ENCODE assay signal across 25 cellular contexts in the genomic region with DNA sequence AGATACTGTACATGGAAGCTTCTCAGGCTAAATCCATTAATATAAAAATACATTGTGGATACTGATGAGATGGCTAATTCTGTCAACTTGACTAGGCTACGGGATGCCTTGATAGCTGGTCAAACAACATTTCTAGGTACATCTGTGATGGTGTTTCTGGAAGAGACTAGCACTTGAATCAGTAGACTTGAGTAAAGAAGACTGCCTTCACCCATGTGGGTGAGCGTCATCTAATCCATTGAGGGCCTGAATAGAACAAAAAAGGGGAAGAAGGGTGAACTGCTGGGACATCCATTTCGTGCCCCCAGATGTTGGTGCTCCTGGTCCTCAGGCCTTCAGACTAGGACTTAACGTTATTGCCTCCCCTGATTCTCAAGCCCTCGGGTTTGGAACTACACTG. TPM values are rescaled to one million over a fixed set of nuclear protein-coding genes. Genes with fewer than 3 reads are reported as not detected.
DNase-seq lines count a peak whose midpoint lies in the region; ATAC-seq, FAIRE-seq and TF ChIP-seq lines count a peak whose summit lies in the region.
"Had no signal": no experiment of that assay in that cellular context is flagged by ENCODE, and none has a peak within 500 bp of the region (broad histone marks: within the 10 kb centered on the region; RNA-seq: fewer than 3 reads in every experiment).

No MANE protein-coding gene starts in this region.

- TF ChIP-seq CTCF in HepG2 (CRISPR knock-in tag; IDR thresholded peaks at IDR 0.05) (no peak), right lobe of liver (IDR thresholded peaks at IDR 0.05) (no peak), NB4 (IDR thresholded peaks at IDR 0.05; ENCODE audit: low read depth, low read length) (no peak), astrocyte (IDR thresholded peaks at IDR 0.05; ENCODE audit: insufficient read depth, low read depth, low read length) (no peak), progenitor cell of endocrine pancreas (IDR thresholded peaks at IDR 0.05; ENCODE audit: unreplicated experiment) (no peak)

- H4K20me1 ChIP-seq in HepG2 (ENCODE audit: insufficient read depth, low read length) (peaks cover 13% of the 10 kb centered on the region), astrocyte (ENCODE audit: insufficient read depth, low read length) (peaks cover 13% of the 10 kb centered on the region)

- H3K36me3 ChIP-seq in HepG2 (replicated peaks in 1 of 2; ENCODE audit: control insufficient read depth in 1 of 2, insufficient read depth in 2 of 2, low read length in 2 of 2) (peaks cover 5 to 30% of the 10 kb centered on the region in 2 experiments), right lobe of liver (peaks cover 0 to 28% (median 10%) of the 10 kb centered on the region in 4 donors), astrocyte (ENCODE audit: insufficient read depth, low read length) (peaks cover 16% of the 10 kb centered on the region)

- ATAC-seq in HepG2 (no peak), right lobe of liver (no peak), GM18873 (IDR thresholded peaks at IDR 0.05; ENCODE audit: low FRiP score, unreplicated experiment) (no peak)
- ATAC-seq: activated naive CD8-positive, alpha-beta T cell treated with anti-CD3 and anti-CD28 coated beads, Interleukin-2, amount 50 U/mL, for 24 hours; gastrocnemius medialis; stimulated activated naive CD8-positive, alpha-beta T cell treated with anti-CD3 and anti-CD28 coated beads, Interleukin-15, Interleukin-2, amounts not matched to agents 100 U/mL and 50 U/mL, for 24 hours had no signal

- H3K36me3 Mint-ChIP-seq in astrocyte (ENCODE audit: low read depth, unreplicated experiment): peaks cover 10% of the 10 kb centered on the region
- peaks cover 14% of the 10 kb centered on the region for H3K36me3 Mint-ChIP-seq in progenitor cell of endocrine pancreas (ENCODE audit: insufficient read depth)

- H3K4me1 Mint-ChIP-seq in astrocyte (ENCODE audit: low read depth, unreplicated experiment) (peaks cover 18% of the 10 kb centered on the region), progenitor cell of endocrine pancreas (ENCODE audit: low read depth) (peaks cover 24% of the 10 kb centered on the region)

- H2AFZ ChIP-seq in HepG2 (ENCODE audit: low read length) (no peak overlapping the region), astrocyte (ENCODE audit: low read depth, low read length) (no peak overlapping the region)

- peaks cover 37% of the 10 kb centered on the region for H3K79me2 ChIP-seq in HepG2 (ENCODE audit: insufficient read depth, low read length)
- peaks cover 52% of the 10 kb centered on the region for H3K79me2 ChIP-seq in astrocyte (ENCODE audit: insufficient read depth, low read length)

- H3K9me3 Mint-ChIP-seq in astrocyte (ENCODE audit: unreplicated experiment) (no peaks in the 10 kb centered on the region), progenitor cell of endocrine pancreas (ENCODE audit: low read depth) (no peaks in the 10 kb centered on the region)
- H3K9me3 Mint-ChIP-seq: activated naive CD8-positive, alpha-beta T cell treated with anti-CD3 and anti-CD28 coated beads, Interleukin-2, amount 50 U/mL, for 24 hours; central memory CD8-positive, alpha-beta T cell; dendritic cell treated with granulocyte-macrophage colony-stimulating factor and Interleukin-4, amounts not matched to agents 40 ng/mL and 50 ng/mL, for 4 days; endodermal cell; T-helper 1 cell treated with Interleukin-12 subunit alpha and Interleukin-12 subunit beta and Interleukin-4 antibody, amounts not matched to agents 30 μg/mL and 1 μg/mL, for 36 hours had no signal

- peak in 1 of 2 experiments; percentile 40; a peak in 2 of 4 replicates for TF ChIP-seq POLR2A in HepG2 (IDR thresholded peaks at IDR 0.05; ENCODE audit: insufficient read depth in 1 of 2, low read depth in 2 of 2, low read length in 2 of 2)
- TF ChIP-seq POLR2A in right lobe of liver (IDR thresholded peaks at IDR 0.05): no peak
- no peak for TF ChIP-seq POLR2A in NB4 (IDR thresholded peaks at IDR 0.05; ENCODE audit: extremely low read depth, insufficient read length)

- H3K4me3 Mint-ChIP-seq in astrocyte (ENCODE audit: unreplicated experiment) (no peak overlapping the region), progenitor cell of endocrine pancreas (ENCODE audit: low read depth) (no peak overlapping the region)
- H3K4me3 Mint-ChIP-seq: activated naive CD8-positive, alpha-beta T cell treated with anti-CD3 and anti-CD28 coated beads, Interleukin-2, amount 50 U/mL, for 24 hours; central memory CD8-positive, alpha-beta T cell; dendritic cell treated with granulocyte-macrophage colony-stimulating factor and Interleukin-4, amounts not matched to agents 40 ng/mL and 50 ng/mL, for 4 days; endodermal cell had no signal

- no peak for DNase-seq in HepG2 (ENCODE audit: low spot score)
- DNase-seq in right lobe of liver: no peak
- DNase-seq in NB4 (ENCODE audit: low read depth): peak; percentile 57
- no peak for DNase-seq in astrocyte (ENCODE audit: low read depth)
- DNase-seq in progenitor cell of endocrine pancreas (ENCODE audit: low spot score, unreplicated experiment): no peak
- no peak for DNase-seq in activated CD4-positive, alpha-beta T cell treated with anti-CD3 and anti-CD28 coated beads for 48 hours
- DNase-seq in HTR-8/SVneo (ENCODE audit: insufficient read length, low spot score): no peak
- DNase-seq: activated gamma-delta T cell; activated naive CD8-positive, alpha-beta T cell treated with anti-CD3 and anti-CD28 coated beads, Interleukin-2, amount 50 U/mL, for 24 hours; COR-L47; DMS79 treated with DMSO at 0.1 percent for 48 hours; endodermal cell; gastrocnemius medialis; IMR-90; MG63; NCI-H510A treated with DMSO at 0.1 percent for 48 hours; stimulated activated naive CD8-positive, alpha-beta T cell treated with anti-CD3 and anti-CD28 coated beads, Interleukin-15, Interleukin-2, amounts not matched to agents 100 U/mL and 50 U/mL, for 24 hours; testis had no signal

- BruUV-seq in HepG2 (replicated peaks; lab: Mats Ljungman, UMichigan): no TSS peak

- CTCF ChIA-PET in HepG2 (lab: Yijun Ruan, JAX; ENCODE audit: low intra/inter-chr PET ratio, low total read pairs): no interaction called here

- POLR2A ChIA-PET in HepG2 (lab: Yijun Ruan, JAX): interaction anchor here (2.1 kb wide), 1 partner anchor 28 kb away, joined by 6 read pairs; a partner anchor contains a TSS

- H3K4me3 ChIP-seq in HepG2 (replicated peaks in 1 of 3; ENCODE audit: insufficient read depth in 1 of 3, low read depth in 2 of 3, low read length in 3 of 3): no peak overlapping the region
- no peak overlapping the region for H3K4me3 ChIP-seq in right lobe of liver
- H3K4me3 ChIP-seq in NB4 (ENCODE audit: low read depth, low read length): no peak overlapping the region
- no peak overlapping the region for H3K4me3 ChIP-seq in astrocyte (ENCODE audit: insufficient read depth, low read depth, low read length)
- H3K4me3 ChIP-seq: BLaER1 treated with 17β-estradiol and CSF1 and Interleukin-3, amounts not matched to agents 10 nM and 100 nM; gastrocnemius medialis; MG63; SJSA1; testis had no signal

- WGBS in HepG2 (ENCODE audit: low lambda C conversion rate): 98% methylated on average over 5 of the region's 5 CpGs
- WGBS in right lobe of liver (ENCODE audit: insufficient coverage, low coverage, low lambda C conversion rate, missing lambda C conversion rate): 78% methylated on average over 3 of the region's 5 CpGs

- H3K4me1 ChIP-seq in HepG2 (ENCODE audit: insufficient read depth, low read length): peaks cover 14% of the 10 kb centered on the region
- peaks cover 0 to 19% (median 2%) of the 10 kb centered on the region in 4 donors for H3K4me1 ChIP-seq in right lobe of liver
- H3K4me1 ChIP-seq in astrocyte (ENCODE audit: insufficient read depth, low read length): peaks cover 11% of the 10 kb centered on the region

- H3K27me3 ChIP-seq in HepG2 (ENCODE audit: control insufficient read depth in 1 of 2, insufficient read depth in 2 of 2, low read length in 2 of 2): no peaks in the 10 kb centered on the region; a peak in 1 of 5 replicates
- no peaks in the 10 kb centered on the region for H3K27me3 ChIP-seq in right lobe of liver
- H3K27me3 ChIP-seq in astrocyte (ENCODE audit: insufficient read depth, low read length): no peaks in the 10 kb centered on the region
- H3K27me3 ChIP-seq: BLaER1 treated with 17β-estradiol and CSF1 and Interleukin-3, amounts not matched to agents 10 nM and 100 nM; gastrocnemius medialis; MG63; SJSA1; testis had no signal

- H3K27ac Mint-ChIP-seq in astrocyte (ENCODE audit: unreplicated experiment): peak overlapping the region; percentile 37
- H3K27ac Mint-ChIP-seq in progenitor cell of endocrine pancreas: peak overlapping the region; percentile 56
- H3K27ac Mint-ChIP-seq: dendritic cell treated with granulocyte-macrophage colony-stimulating factor and Interleukin-4, amounts not matched to agents 40 ng/mL and 50 ng/mL, for 4 days; endodermal cell; T-helper 1 cell treated with Interleukin-12 subunit alpha and Interleukin-12 subunit beta and Interleukin-4 antibody, amounts not matched to agents 30 μg/mL and 1 μg/mL, for 36 hours had no signal

- H3K9ac ChIP-seq in HepG2 (ENCODE audit: insufficient read depth, low read depth, low read length) (no peak overlapping the region), astrocyte (ENCODE audit: low read length) (no peak overlapping the region)
- H3K9ac ChIP-seq: BLaER1 treated with 17β-estradiol and CSF1 and Interleukin-3, amounts not matched to agents 10 nM and 100 nM had no signal

- intact Hi-C loops in HepG2 (cut with micrococcal nuclease; ENCODE audit: unreplicated experiment) (loop anchor here (2.0 kb wide), 1 partner anchor 23 kb away; no protein-coding TSS in a partner anchor), right lobe of liver (cut with DNase I) (no loop called here)

- H3K9me3 ChIP-seq in HepG2 (ENCODE audit: low read length): no peaks in the 10 kb centered on the region
- no peaks in the 10 kb centered on the region for H3K9me3 ChIP-seq in right lobe of liver
- H3K9me3 ChIP-seq in astrocyte (ENCODE audit: insufficient read depth, low read depth, low read length): no peaks in the 10 kb centered on the region
- H3K9me3 ChIP-seq: BLaER1 treated with 17β-estradiol and CSF1 and Interleukin-3, amounts not matched to agents 10 nM and 100 nM; gastrocnemius medialis; MG63; SJSA1; testis had no signal

- FAIRE-seq in HepG2 (lab: Jason Lieb, UNC) (no peak), astrocyte (lab: Jason Lieb, UNC) (no peak), HTR-8/SVneo (lab: Jason Lieb, UNC) (no peak)
- FAIRE-seq: RCC 7860 had no signal

- no peak for TF ChIP-seq EP300 in HepG2 (IDR thresholded peaks at IDR 0.05; ENCODE audit: low read depth in 2 of 2, low read length in 2 of 2)
- TF ChIP-seq EP300 in HepG2 (CRISPR knock-in tag; IDR thresholded peaks at IDR 0.05; ENCODE audit: borderline replicate concordance): no peak

- no peak for TF ChIP-seq RAD21 in HepG2 (CRISPR knock-in tag; IDR thresholded peaks at IDR 0.05)

- in situ Hi-C loops in HepG2 (cut with HindIII; ENCODE audit: extremely low pct_ligation_motif_present, low pct_unique_long_range_greater_than_20kb): no loop called here

- H3K4me2 ChIP-seq in HepG2 (ENCODE audit: low read depth, low read length): no peak overlapping the region
- no peak overlapping the region for H3K4me2 ChIP-seq in astrocyte (ENCODE audit: low read length)

- no peak overlapping the region for H3K27ac ChIP-seq in HepG2 (ENCODE audit: extremely low read length, insufficient read depth, low read length)
- H3K27ac ChIP-seq in right lobe of liver: no peak overlapping the region
- no peak overlapping the region for H3K27ac ChIP-seq in astrocyte (ENCODE audit: low read depth, low read length)
- H3K27ac ChIP-seq: BLaER1 treated with 17β-estradiol and CSF1 and Interleukin-3, amounts not matched to agents 10 nM and 100 nM; gastrocnemius medialis; SJSA1; testis had no signal

- no peaks in the 10 kb centered on the region for H3K27me3 Mint-ChIP-seq in astrocyte (ENCODE audit: low read depth, unreplicated experiment)
- H3K27me3 Mint-ChIP-seq in progenitor cell of endocrine pancreas: no peaks in the 10 kb centered on the region
- H3K27me3 Mint-ChIP-seq: activated naive CD8-positive, alpha-beta T cell treated with anti-CD3 and anti-CD28 coated beads, Interleukin-2, amount 50 U/mL, for 24 hours; central memory CD8-positive, alpha-beta T cell; dendritic cell treated with granulocyte-macrophage colony-stimulating factor and Interleukin-4, amounts not matched to agents 40 ng/mL and 50 ng/mL, for 4 days had no signal

RNA-seq across cellular contexts. Expression of a gene that starts 3.7 kb away (rescaled TPM):
- total RNA-seq in HepG2 (2016; rRNA removed; fragmentation: Illumina TruSeq; extraction: Trizol) (75.6 and 126 TPM in 2 replicates), right lobe of liver (10 to 100 TPM; 41.3 to 54.8 (median 46.6) TPM), astrocyte (142 and 145 TPM in 2 replicates), progenitor cell of endocrine pancreas (119 and 120 TPM in 2 replicates)
- total RNA-seq in HepG2 (2016; cell fraction: cytosol; rRNA removed; fragmentation: Illumina TruSeq; extraction: Trizol; ENCODE audit: low read depth): 13.0 and 14.5 TPM in 2 replicates
- 74.7 and 123 TPM in 2 replicates for total RNA-seq in HepG2 (2016; cell fraction: insoluble cytoplasmic fraction; rRNA removed; fragmentation: Illumina TruSeq; extraction: Trizol)
- total RNA-seq in HepG2 (2016; cell fraction: membrane; rRNA removed; fragmentation: Illumina TruSeq; extraction: Trizol): 40.7 and 48.1 TPM in 2 replicates
- 73.8 and 86.5 TPM in 2 replicates for total RNA-seq in HepG2 (2016; cell fraction: nucleus; rRNA removed; fragmentation: Illumina TruSeq; extraction: Trizol)
- 46.1 and 64.9 TPM in 2 replicates for polyA plus RNA-seq in HepG2 (2011; rRNA removed)
- 34.7 and 51.4 TPM in 2 replicates for polyA plus RNA-seq in HepG2 (2011; cell fraction: cytosol; rRNA removed)
- 23.9 and 32.9 TPM in 2 replicates for polyA plus RNA-seq in HepG2 (2011; cell fraction: nucleus; rRNA removed)
- polyA plus RNA-seq in HepG2 (2012): 58.2 and 72.9 TPM in 2 replicates
- polyA plus RNA-seq in HepG2 (2016; cell fraction: cytosol; fragmentation: Illumina TruSeq; extraction: Trizol; ENCODE audit: low read depth): 14.8 and 15.2 TPM in 2 replicates
- polyA plus RNA-seq in HepG2 (2016; cell fraction: insoluble cytoplasmic fraction; fragmentation: Illumina TruSeq; extraction: Trizol; ENCODE audit: low read depth): 105 and 107 TPM in 2 replicates
- 27.5 and 32.0 TPM in 2 replicates for polyA plus RNA-seq in HepG2 (2016; cell fraction: membrane; fragmentation: Illumina TruSeq; extraction: Trizol; ENCODE audit: low read depth)
- 63.6 and 67.8 TPM in 2 replicates for polyA plus RNA-seq in HepG2 (2016; cell fraction: nucleus; fragmentation: Illumina TruSeq; extraction: Trizol; ENCODE audit: insufficient read depth, low read depth)
- 54.7 and 55.6 TPM in 2 replicates for polyA minus RNA-seq in HepG2 (2011; rRNA and poly(A)+ RNA removed; ENCODE audit: low replicate concordance)
- polyA minus RNA-seq in HepG2 (2011; cell fraction: cytosol; rRNA and poly(A)+ RNA removed): 125 and 129 TPM in 2 replicates
- polyA minus RNA-seq in HepG2 (2011; cell fraction: nucleus; rRNA and poly(A)+ RNA removed): 141 and 163 TPM in 2 replicates

RNA-seq across cellular contexts. Expression of a gene that starts 27.7 kb away (rescaled TPM):
- total RNA-seq in HepG2 (2016; rRNA removed; fragmentation: Illumina TruSeq; extraction: Trizol) (249 and 453 TPM in 2 replicates), right lobe of liver (10 to 100 TPM; 39.8 to 77.5 (median 54.2) TPM), astrocyte (146 and 150 TPM in 2 replicates), progenitor cell of endocrine pancreas (131 and 138 TPM in 2 replicates)
- 32.8 and 38.2 TPM in 2 replicates for total RNA-seq in HepG2 (2016; cell fraction: cytosol; rRNA removed; fragmentation: Illumina TruSeq; extraction: Trizol; ENCODE audit: low read depth)
- 251 and 440 TPM in 2 replicates for total RNA-seq in HepG2 (2016; cell fraction: insoluble cytoplasmic fraction; rRNA removed; fragmentation: Illumina TruSeq; extraction: Trizol)
- 86.3 and 100 TPM in 2 replicates for total RNA-seq in HepG2 (2016; cell fraction: membrane; rRNA removed; fragmentation: Illumina TruSeq; extraction: Trizol)
- total RNA-seq in HepG2 (2016; cell fraction: nucleus; rRNA removed; fragmentation: Illumina TruSeq; extraction: Trizol): 120 and 133 TPM in 2 replicates
- polyA plus RNA-seq in HepG2 (2011; rRNA removed): 165 and 241 TPM in 2 replicates
- polyA plus RNA-seq in HepG2 (2011; cell fraction: cytosol; rRNA removed): 131 and 167 TPM in 2 replicates
- polyA plus RNA-seq in HepG2 (2011; cell fraction: nucleus; rRNA removed): 70.5 and 75.1 TPM in 2 replicates
- 143 and 229 TPM in 2 replicates for polyA plus RNA-seq in HepG2 (2012)
- polyA plus RNA-seq in HepG2 (2016; cell fraction: cytosol; fragmentation: Illumina TruSeq; extraction: Trizol; ENCODE audit: low read depth): 44.9 and 45.4 TPM in 2 replicates
- 478 and 487 TPM in 2 replicates for polyA plus RNA-seq in HepG2 (2016; cell fraction: insoluble cytoplasmic fraction; fragmentation: Illumina TruSeq; extraction: Trizol; ENCODE audit: low read depth)
- polyA plus RNA-seq in HepG2 (2016; cell fraction: membrane; fragmentation: Illumina TruSeq; extraction: Trizol; ENCODE audit: low read depth): 72.6 and 81.2 TPM in 2 replicates
- polyA plus RNA-seq in HepG2 (2016; cell fraction: nucleus; fragmentation: Illumina TruSeq; extraction: Trizol; ENCODE audit: insufficient read depth, low read depth): 160 and 165 TPM in 2 replicates
- 99.6 and 124 TPM in 2 replicates for polyA minus RNA-seq in HepG2 (2011; rRNA and poly(A)+ RNA removed; ENCODE audit: low replicate concordance)
- polyA minus RNA-seq in HepG2 (2011; cell fraction: cytosol; rRNA and poly(A)+ RNA removed): 75.2 and 84.6 TPM in 2 replicates
- 143 TPM in 2 replicates for polyA minus RNA-seq in HepG2 (2011; cell fraction: nucleus; rRNA and poly(A)+ RNA removed)

RNA-seq across cellular contexts. Expression of a gene that starts 28.3 kb away (rescaled TPM):
- total RNA-seq in HepG2 (2016; rRNA removed; fragmentation: Illumina TruSeq; extraction: Trizol) (62.6 and 98.4 TPM in 2 replicates), right lobe of liver (1 to 10 TPM; 4.4 to 8.5 (median 7.1) TPM), astrocyte (42.2 and 47.1 TPM in 2 replicates), progenitor cell of endocrine pancreas (23.5 and 24.4 TPM in 2 replicates)
- 5.3 and 7.1 TPM in 2 replicates for total RNA-seq in HepG2 (2016; cell fraction: cytosol; rRNA removed; fragmentation: Illumina TruSeq; extraction: Trizol; ENCODE audit: low read depth)
- 59.7 and 95.9 TPM in 2 replicates for total RNA-seq in HepG2 (2016; cell fraction: insoluble cytoplasmic fraction; rRNA removed; fragmentation: Illumina TruSeq; extraction: Trizol)
- 19.1 and 23.2 TPM in 2 replicates for total RNA-seq in HepG2 (2016; cell fraction: membrane; rRNA removed; fragmentation: Illumina TruSeq; extraction: Trizol)
- 44.4 and 47.9 TPM in 2 replicates for total RNA-seq in HepG2 (2016; cell fraction: nucleus; rRNA removed; fragmentation: Illumina TruSeq; extraction: Trizol)
- polyA plus RNA-seq in HepG2 (2011; rRNA removed): 13.7 and 16.9 TPM in 2 replicates
- 6.9 and 9.4 TPM in 2 replicates for polyA plus RNA-seq in HepG2 (2011; cell fraction: cytosol; rRNA removed)
- 5.9 and 6.3 TPM in 2 replicates for polyA plus RNA-seq in HepG2 (2011; cell fraction: nucleus; rRNA removed)
- 21.9 and 23.3 TPM in 2 replicates for polyA plus RNA-seq in HepG2 (2012)
- 1.6 and 1.8 TPM in 2 replicates for polyA plus RNA-seq in HepG2 (2016; cell fraction: cytosol; fragmentation: Illumina TruSeq; extraction: Trizol; ENCODE audit: low read depth)
- polyA plus RNA-seq in HepG2 (2016; cell fraction: insoluble cytoplasmic fraction; fragmentation: Illumina TruSeq; extraction: Trizol; ENCODE audit: low read depth): 64.9 and 70.4 TPM in 2 replicates
- 6.4 and 7.7 TPM in 2 replicates for polyA plus RNA-seq in HepG2 (2016; cell fraction: membrane; fragmentation: Illumina TruSeq; extraction: Trizol; ENCODE audit: low read depth)
- polyA plus RNA-seq in HepG2 (2016; cell fraction: nucleus; fragmentation: Illumina TruSeq; extraction: Trizol; ENCODE audit: insufficient read depth, low read depth): 39.8 and 45.4 TPM in 2 replicates
- polyA minus RNA-seq in HepG2 (2011; rRNA and poly(A)+ RNA removed; ENCODE audit: low replicate concordance): 16.1 and 21.7 TPM in 2 replicates
- 11.9 and 16.3 TPM in 2 replicates for polyA minus RNA-seq in HepG2 (2011; cell fraction: cytosol; rRNA and poly(A)+ RNA removed)
- 25.0 and 29.1 TPM in 2 replicates for polyA minus RNA-seq in HepG2 (2011; cell fraction: nucleus; rRNA and poly(A)+ RNA removed)

RNA-seq across cellular contexts. Expression of a gene that starts 41.9 kb away (rescaled TPM):
- total RNA-seq in HepG2 (2016; rRNA removed; fragmentation: Illumina TruSeq; extraction: Trizol) (not detected in 2 replicates), right lobe of liver (under 1 TPM in 1 of 6 experiments, not detected in 5; 0.19 TPM), astrocyte (0.73 and 1.2 TPM in 2 replicates), progenitor cell of endocrine pancreas (0.19 and 0.38 TPM in 2 replicates)
- total RNA-seq in HepG2 (2016; cell fraction: cytosol; rRNA removed; fragmentation: Illumina TruSeq; extraction: Trizol; ENCODE audit: low read depth): not detected in 2 replicates
- 0.13 TPM in 1 of 2 replicates, not detected in the other for total RNA-seq in HepG2 (2016; cell fraction: insoluble cytoplasmic fraction; rRNA removed; fragmentation: Illumina TruSeq; extraction: Trizol)
- total RNA-seq in HepG2 (2016; cell fraction: membrane; rRNA removed; fragmentation: Illumina TruSeq; extraction: Trizol): not detected in 2 replicates
- not detected in 2 replicates for total RNA-seq in HepG2 (2016; cell fraction: nucleus; rRNA removed; fragmentation: Illumina TruSeq; extraction: Trizol)
- polyA plus RNA-seq in HepG2 (2011; rRNA removed): not detected in 2 replicates
- not detected in 2 replicates for polyA plus RNA-seq in HepG2 (2011; cell fraction: cytosol; rRNA removed)
- polyA plus RNA-seq in HepG2 (2011; cell fraction: nucleus; rRNA removed): not detected in 2 replicates
- not detected in 2 replicates for polyA plus RNA-seq in HepG2 (2012)
- polyA plus RNA-seq in HepG2 (2016; cell fraction: cytosol; fragmentation: Illumina TruSeq; extraction: Trizol; ENCODE audit: low read depth): not detected in 2 replicates
- not detected in 2 replicates for polyA plus RNA-seq in HepG2 (2016; cell fraction: insoluble cytoplasmic fraction; fragmentation: Illumina TruSeq; extraction: Trizol; ENCODE audit: low read depth)
- polyA plus RNA-seq in HepG2 (2016; cell fraction: membrane; fragmentation: Illumina TruSeq; extraction: Trizol; ENCODE audit: low read depth): not detected in 2 replicates
- not detected in 2 replicates for polyA plus RNA-seq in HepG2 (2016; cell fraction: nucleus; fragmentation: Illumina TruSeq; extraction: Trizol; ENCODE audit: insufficient read depth, low read depth)
- polyA minus RNA-seq in HepG2 (2011; rRNA and poly(A)+ RNA removed; ENCODE audit: low replicate concordance): not detected in 2 replicates
- polyA minus RNA-seq in HepG2 (2011; cell fraction: cytosol; rRNA and poly(A)+ RNA removed): not detected in 2 replicates
- polyA minus RNA-seq in HepG2 (2011; cell fraction: nucleus; rRNA and poly(A)+ RNA removed): 0.37 TPM in 1 of 2 replicates, not detected in the other
